9 cellular contexts compared by ENCODE assay signal in the genomic region with DNA sequence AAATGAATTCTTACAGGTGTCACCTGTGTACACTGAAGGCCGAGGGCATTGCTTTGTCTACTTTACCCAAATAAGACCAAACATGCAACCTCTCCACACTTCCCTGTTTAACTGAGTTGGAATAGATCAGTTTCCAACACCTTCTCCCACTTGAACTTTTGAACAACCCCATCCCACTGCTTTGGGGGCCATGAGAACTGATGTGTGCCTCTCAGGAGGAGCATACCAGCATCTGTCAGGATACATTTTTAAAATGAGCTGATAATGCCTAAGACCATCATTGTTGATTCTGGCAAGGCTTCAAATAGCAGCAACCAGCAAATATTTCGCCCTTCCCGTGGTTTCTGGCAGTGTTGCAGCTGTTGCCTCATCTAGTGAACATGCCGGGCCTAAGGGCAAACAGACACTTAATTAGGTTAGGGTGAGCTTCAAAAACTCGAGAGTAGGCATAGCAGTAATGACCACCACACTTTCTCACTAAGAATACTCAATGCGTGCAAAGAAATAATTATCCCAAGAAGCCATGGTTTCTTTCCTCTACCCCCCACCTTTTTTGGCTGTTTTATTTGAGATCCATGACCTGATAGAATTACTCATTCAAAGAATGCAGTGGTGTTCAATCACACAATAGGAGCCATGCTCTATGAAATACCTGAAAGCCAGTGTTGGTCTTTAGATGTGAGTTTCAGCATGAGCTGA.
A peak's percentile ranks its signal among the peaks of the same experiment; 100 is the strongest.
DNase-seq lines count a peak whose midpoint lies in the region; ATAC-seq and TF ChIP-seq lines count a peak whose summit lies in the region.
"Had no signal": no experiment of that assay in that cellular context is flagged by ENCODE, and none has a peak within 500 bp of the region (broad histone marks: within the 10 kb centered on the region; RNA-seq: fewer than 3 reads in every experiment).

No MANE protein-coding gene starts in this region.

- H3K4me3 ChIP-seq in cardiac fibroblast (replicated peaks in 1 of 2; ENCODE audit: low read depth in 2 of 2, low read length in 2 of 2) (no peak overlapping the region), prostate gland (no peak overlapping the region)

- ATAC-seq in GM19351 (IDR thresholded peaks at IDR 0.05; ENCODE audit: unreplicated experiment) = no peak

- peak; percentile 76 for DNase-seq in GOT3 (lab: John Stamatoyannopoulos, UW)
- DNase-seq in NCI-H2196 treated with DMSO at 0.1 percent for 48 hours (lab: John Stamatoyannopoulos, UW; ENCODE audit: unreplicated experiment) = peak; percentile 63
- DNase-seq in cardiac fibroblast (ENCODE audit: low read depth in 2 of 2) = peak; percentile 82 to 86
- DNase-seq in prostate gland (ENCODE audit: low spot score) = peak; percentile 30
- no peak for DNase-seq in OCI-M1 (lab: John Stamatoyannopoulos, UW)
- DNase-seq in anterior cingulate cortex (lab: John Stamatoyannopoulos, UW) = no peak
- no peak for DNase-seq in KG1 (lab: John Stamatoyannopoulos, UW)
- DNase-seq: aorta had no signal

- 36% methylated on average over 6 of the region's 6 CpGs for WGBS in prostate gland

- TF ChIP-seq CTCF in cardiac fibroblast (IDR thresholded peaks at IDR 0.05; ENCODE audit: low read depth, low read length) (no peak), prostate gland (IDR thresholded peaks at IDR 0.05) (no peak)

- no peaks in the 10 kb centered on the region for H3K27me3 ChIP-seq in prostate gland (replicated peaks; ENCODE audit: insufficient read depth)

- no peak overlapping the region for H3K27ac ChIP-seq in prostate gland

- no peak for TF ChIP-seq POLR2A in prostate gland (IDR thresholded peaks at IDR 0.05)

- intact Hi-C loops in prostate gland (cut with DNase I) = no loop called here

- no peaks in the 10 kb centered on the region for H3K4me1 ChIP-seq in prostate gland (replicated peaks)

- no peaks in the 10 kb centered on the region for H3K36me3 ChIP-seq in prostate gland

- H3K9me3 ChIP-seq in prostate gland = no peaks in the 10 kb centered on the region

Comparison
In these comparisons a context has a peak if more than half of its experiments do, and no peak if none do; other contexts are left out.
1. DNase-seq: peak in GOT3 (single experiment), NCI-H2196 treated with DMSO at 0.1 percent for 48 hours (single experiment), cardiac fibroblast (2 of 2) and prostate gland (single experiment); none in OCI-M1 (single experiment), anterior cingulate cortex (0 of 58) and KG1 (single experiment).